ENCODE assay signal across 10 cellular contexts in genomic region chr4:82801910-82802521, GRCh38. TPM values are rescaled to one million over a fixed set of nuclear protein-coding genes. Genes with fewer than 3 reads are reported as not detected.
DNase-seq lines count a peak whose midpoint lies in the region; ATAC-seq and TF ChIP-seq lines count a peak whose summit lies in the region.
"Had no signal": no experiment of that assay in that cellular context is flagged by ENCODE, and none has a peak within 500 bp of the region (broad histone marks: within the 10 kb centered on the region; RNA-seq: fewer than 3 reads in every experiment).

No MANE protein-coding gene starts in this region.

- H3K9me3 ChIP-seq in breast epithelium, result no peaks in the 10 kb centered on the region
- no peaks in the 10 kb centered on the region for H3K9me3 ChIP-seq in OCI-LY1 (ENCODE audit: low read length)
- no peaks in the 10 kb centered on the region for H3K9me3 ChIP-seq in esophagus muscularis mucosa
- no peaks in the 10 kb centered on the region for H3K9me3 ChIP-seq in tibial nerve
- no peaks in the 10 kb centered on the region for H3K9me3 ChIP-seq in gastroesophageal sphincter

- no peaks in the 10 kb centered on the region for H4K20me1 ChIP-seq in OCI-LY1 (ENCODE audit: insufficient read depth, low read length)

- BruUV-seq in MCF 10A (replicated peaks; lab: Mats Ljungman, UMichigan), result no TSS peak

- H3K36me3 Mint-ChIP-seq in MCF 10A (ENCODE audit: insufficient read depth, unreplicated experiment), result no peaks in the 10 kb centered on the region
- H3K36me3 Mint-ChIP-seq: activated CD4-positive, alpha-beta memory T cell treated with anti-CD3 and anti-CD28 coated beads for 36 hours had no signal

- no peak overlapping the region for H3K4me3 Mint-ChIP-seq in MCF 10A (ENCODE audit: unreplicated experiment)
- H3K4me3 Mint-ChIP-seq: activated CD4-positive, alpha-beta memory T cell treated with anti-CD3 and anti-CD28 coated beads for 36 hours had no signal

- no peaks in the 10 kb centered on the region for H3K9me2 ChIP-seq in OCI-LY1 (ENCODE audit: low read depth, low read length)

- POLR2A ChIA-PET in MCF 10A (lab: Yijun Ruan, JAX), result interaction anchor here (1.1 kb wide), 1 partner anchor 54 kb away, joined by 5 read pairs; no protein-coding TSS in a partner anchor

- H2AFZ ChIP-seq in OCI-LY1 (ENCODE audit: low read length), result no peak overlapping the region

- no peak overlapping the region for H3K27ac Mint-ChIP-seq in MCF 10A (ENCODE audit: low read depth, unreplicated experiment)
- H3K27ac Mint-ChIP-seq: activated CD4-positive, alpha-beta memory T cell treated with anti-CD3 and anti-CD28 coated beads for 36 hours had no signal

- no peak overlapping the region for H3K9ac ChIP-seq in OCI-LY1 (ENCODE audit: low read length)

- no peaks in the 10 kb centered on the region for H3K27me3 Mint-ChIP-seq in MCF 10A (ENCODE audit: insufficient read depth, unreplicated experiment)

- DNase-seq in MCF 10A (ENCODE audit: unreplicated experiment), result peak; percentile 76
- DNase-seq in breast epithelium (ENCODE audit: low spot score in 2 of 2), result no peak
- no peak for DNase-seq in esophagus muscularis mucosa (ENCODE audit: extremely low spot score)
- peak in 1 of 2 donors; percentile 53 for DNase-seq in tibial nerve (ENCODE audit: low spot score in 2 of 2)
- no peak for DNase-seq in NCI-H128 (lab: John Stamatoyannopoulos, UW; ENCODE audit: unreplicated experiment)
- no peak for DNase-seq in stimulated activated CD4-positive, alpha-beta T cell treated with anti-CD3 and anti-CD28 coated beads, Interleukin-12 subunit alpha, Interleukin-12 subunit beta, amount 100 ng/mL, for 4 hours
- DNase-seq: activated CD4-positive, alpha-beta memory T cell treated with anti-CD3 and anti-CD28 coated beads for 36 hours; NCI-H146 had no signal

- CTCF ChIA-PET in MCF 10A (lab: Yijun Ruan, JAX), result interaction anchor here (0.7 to 4.4 kb wide), 14 partner anchors 9 to 338 kb away, joined by 3 to 51 read pairs (median 3); no protein-coding TSS in a partner anchor

- intact Hi-C loops in MCF 10A (cut with micrococcal nuclease), result loop anchor here (1.0 kb wide), 2 partner anchors 80 to 340 kb away; no protein-coding TSS in a partner anchor
- intact Hi-C loops in breast epithelium (cut with DNase I; ENCODE audit: low total_unique reads), result no loop called here
- intact Hi-C loops in esophagus muscularis mucosa (cut with DNase I), result no loop called here

- ATAC-seq in gastroesophageal sphincter, result no peak

- H3K4me1 Mint-ChIP-seq in MCF 10A (ENCODE audit: insufficient read depth, unreplicated experiment), result peaks cover 3% of the 10 kb centered on the region

- TF ChIP-seq CTCF in MCF 10A (IDR thresholded peaks at IDR 0.05; ENCODE audit: unreplicated experiment) (peak; percentile 33), breast epithelium (IDR thresholded peaks at IDR 0.05) (peak in 1 of 3 donors; percentile 20), OCI-LY1 (IDR thresholded peaks at IDR 0.05; ENCODE audit: low read length) (peak; percentile 65), esophagus muscularis mucosa (IDR thresholded peaks at IDR 0.05) (peak; percentile 29 to 45 (median 32)), tibial nerve (IDR thresholded peaks at IDR 0.05) (peak in 3 of 5 experiments; percentile 16 to 38 (median 30)), gastroesophageal sphincter (IDR thresholded peaks at IDR 0.05) (peak in 2 of 4 experiments; percentile 30 to 44)

- TF ChIP-seq EP300 in esophagus muscularis mucosa (IDR thresholded peaks at IDR 0.05) (no peak), tibial nerve (IDR thresholded peaks at IDR 0.05) (no peak), gastroesophageal sphincter (IDR thresholded peaks at IDR 0.05) (no peak)

- no peaks in the 10 kb centered on the region for H3K27me3 ChIP-seq in breast epithelium
- peaks cover 8% of the 10 kb centered on the region; the same call in 1 of the 2 replicates for H3K27me3 ChIP-seq in OCI-LY1 (ENCODE audit: insufficient read depth, low read length)
- H3K27me3 ChIP-seq in esophagus muscularis mucosa, result no peaks in the 10 kb centered on the region
- no peaks in the 10 kb centered on the region for H3K27me3 ChIP-seq in tibial nerve
- H3K27me3 ChIP-seq in gastroesophageal sphincter, result no peaks in the 10 kb centered on the region

- TF ChIP-seq POLR2A in breast epithelium (IDR thresholded peaks at IDR 0.05) (no peak), esophagus muscularis mucosa (IDR thresholded peaks at IDR 0.05; ENCODE audit: low read depth) (no peak), tibial nerve (IDR thresholded peaks at IDR 0.05) (no peak), gastroesophageal sphincter (IDR thresholded peaks at IDR 0.05) (no peak)

- no peaks in the 10 kb centered on the region for H3K36me3 ChIP-seq in breast epithelium
- H3K36me3 ChIP-seq in OCI-LY1 (ENCODE audit: insufficient read depth, low read length), result no peaks in the 10 kb centered on the region
- no peaks in the 10 kb centered on the region for H3K36me3 ChIP-seq in esophagus muscularis mucosa
- no peaks in the 10 kb centered on the region for H3K36me3 ChIP-seq in tibial nerve
- no peaks in the 10 kb centered on the region for H3K36me3 ChIP-seq in gastroesophageal sphincter

- WGBS in esophagus muscularis mucosa, result 73% methylated on average over 3 of the region's 3 CpGs
- 57 to 71% methylated on average over 3 of the region's 3 CpGs for WGBS in tibial nerve, 2 donors
- WGBS in gastroesophageal sphincter (ENCODE audit: low coverage in 1 of 2), 2 donors, result 66 to 69% methylated on average over 3 of the region's 3 CpGs

- no peak overlapping the region for H3K4me2 ChIP-seq in OCI-LY1 (ENCODE audit: low read length)

- no peak overlapping the region for H3K4me3 ChIP-seq in breast epithelium
- H3K4me3 ChIP-seq in OCI-LY1 (ENCODE audit: low read depth, low read length, poor library complexity, severe bottlenecking), result no peak overlapping the region
- no peak overlapping the region for H3K4me3 ChIP-seq in esophagus muscularis mucosa
- no peak overlapping the region for H3K4me3 ChIP-seq in tibial nerve
- H3K4me3 ChIP-seq in gastroesophageal sphincter, result no peak overlapping the region

- H3K79me2 ChIP-seq in OCI-LY1 (ENCODE audit: insufficient read depth, low read length), result no peaks in the 10 kb centered on the region

- H3F3A ChIP-seq in OCI-LY1 (ENCODE audit: insufficient read depth, low read length), result no peaks in the 10 kb centered on the region

- H3K27ac ChIP-seq in breast epithelium (no peak overlapping the region), OCI-LY1 (ENCODE audit: low read depth, low read length, poor library complexity, severe bottlenecking) (no peak overlapping the region), esophagus muscularis mucosa (replicated peaks in 1 of 4) (no peak overlapping the region), tibial nerve (no peak overlapping the region), gastroesophageal sphincter (no peak overlapping the region)

- H3K9me3 Mint-ChIP-seq in MCF 10A (ENCODE audit: unreplicated experiment), result no peaks in the 10 kb centered on the region
- H3K9me3 Mint-ChIP-seq: activated CD4-positive, alpha-beta memory T cell treated with anti-CD3 and anti-CD28 coated beads for 36 hours had no signal

- H3K4me1 ChIP-seq in breast epithelium (peaks cover 0 to 4% of the 10 kb centered on the region in 2 donors), OCI-LY1 (ENCODE audit: insufficient read depth, low read length, severe bottlenecking) (peaks cover 16% of the 10 kb centered on the region), esophagus muscularis mucosa (peaks cover 16 to 22% (median 21%) of the 10 kb centered on the region in 4 donors), tibial nerve (peaks cover 0 to 20% (median 2%) of the 10 kb centered on the region in 4 donors), gastroesophageal sphincter (peaks cover 0 to 21% (median 7%) of the 10 kb centered on the region in 3 donors)

RNA-seq across cellular contexts. Expression of gene SCD5, which starts 3.4 kb away (rescaled TPM):
- total RNA-seq in MCF 10A (2022) (3.5 and 3.6 TPM in 2 replicates), breast epithelium (10 to 100 TPM in 2 of 3 donors, 1 to 10 TPM in 1; 9.8 to 17.0 (median 14.7) TPM), esophagus muscularis mucosa (10 to 100 TPM; 17.6 to 28.4 (median 22.9) TPM), tibial nerve (10 to 100 TPM; 27.6 to 79.3 (median 55.3) TPM), gastroesophageal sphincter (10 to 100 TPM; 15.5 to 21.8 (median 20.3) TPM)
